21 cellular contexts compared by ENCODE assay signal in the genomic region with DNA sequence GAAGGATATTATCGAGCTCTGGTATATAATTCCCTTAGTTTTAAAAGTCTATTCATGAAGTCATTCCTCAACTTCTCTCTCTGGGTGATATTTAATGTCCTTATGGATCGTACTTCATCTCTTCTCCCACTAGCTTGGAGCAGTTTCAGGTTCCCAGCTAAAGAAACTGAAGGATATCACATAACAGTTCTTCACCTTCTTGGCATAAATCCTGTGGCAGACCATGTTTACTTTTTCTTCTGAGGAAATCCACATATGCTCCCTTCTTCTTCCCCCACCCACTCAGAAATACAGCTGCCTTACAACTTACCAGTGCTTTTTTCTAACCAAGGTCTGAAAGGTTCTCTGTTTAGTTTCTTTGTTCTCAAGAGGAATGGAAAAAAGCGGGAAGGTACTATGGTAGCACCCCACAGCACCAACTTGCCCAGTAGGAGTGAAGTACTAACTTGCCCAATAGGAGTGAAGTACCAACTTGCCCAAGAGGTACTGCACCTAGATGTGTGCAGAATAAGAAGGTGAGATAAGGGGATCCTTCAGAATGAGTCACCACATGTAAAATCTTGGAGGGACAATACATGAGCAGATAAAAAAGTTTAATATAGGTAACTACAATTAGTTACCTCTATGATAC.
"Had no signal": no experiment of that assay in that cellular context is flagged by ENCODE, and none has a peak within 500 bp of the region (broad histone marks: within the 10 kb centered on the region; RNA-seq: fewer than 3 reads in every experiment).

No MANE protein-coding gene starts in this region.

- H3K79me2 ChIP-seq: hepatocyte had no signal

- H3K27me3 Mint-ChIP-seq: activated naive CD4-positive, alpha-beta T cell treated with anti-CD3 and anti-CD28 coated beads, Interleukin-2, amount 50 U/mL, for 24 hours; naive thymus-derived CD8-positive, alpha-beta T cell; stimulated activated naive B cell treated with anti-CD40 and anti-IgM and Interleukin-4, amounts not matched to agents 10 μg/mL and 1 μg/mL and 100 μg/mL, for 72 hours had no signal

- H3K9me3 Mint-ChIP-seq: activated naive CD4-positive, alpha-beta T cell treated with anti-CD3 and anti-CD28 coated beads, Interleukin-2, amount 50 U/mL, for 24 hours; naive thymus-derived CD8-positive, alpha-beta T cell; stimulated activated naive B cell treated with anti-CD40 and anti-IgM and Interleukin-4, amounts not matched to agents 10 μg/mL and 1 μg/mL and 100 μg/mL, for 72 hours; T-helper 2 cell treated with Interferon-gamma antibody and Interleukin-4, amounts not matched to agents 5 μg/mL and 100 μg/mL, for 36 hours had no signal

- H2AFZ ChIP-seq: hepatocyte had no signal

- H3K4me3 Mint-ChIP-seq: activated naive CD4-positive, alpha-beta T cell treated with anti-CD3 and anti-CD28 coated beads, Interleukin-2, amount 50 U/mL, for 24 hours; naive thymus-derived CD8-positive, alpha-beta T cell; stimulated activated naive B cell treated with anti-CD40 and anti-IgM and Interleukin-4, amounts not matched to agents 10 μg/mL and 1 μg/mL and 100 μg/mL, for 72 hours; T-helper 2 cell treated with Interferon-gamma antibody and Interleukin-4, amounts not matched to agents 5 μg/mL and 100 μg/mL, for 36 hours had no signal

- H3K36me3 ChIP-seq: upper lobe of left lung had no signal

- H3K27ac ChIP-seq: coronary artery, hepatocyte, psoas muscle, upper lobe of left lung had no signal

- H3K27ac Mint-ChIP-seq: activated naive CD4-positive, alpha-beta T cell treated with anti-CD3 and anti-CD28 coated beads, Interleukin-2, amount 50 U/mL, for 24 hours; naive thymus-derived CD8-positive, alpha-beta T cell; stimulated activated naive B cell treated with anti-CD40 and anti-IgM and Interleukin-4, amounts not matched to agents 10 μg/mL and 1 μg/mL and 100 μg/mL, for 72 hours; T-helper 2 cell treated with Interferon-gamma antibody and Interleukin-4, amounts not matched to agents 5 μg/mL and 100 μg/mL, for 36 hours had no signal

- DNase-seq: activated effector memory CD4-positive, alpha-beta T cell treated with Interleukin-2 at 50 U/mL for 16 hours; activated T-cell treated with anti-CD3 and anti-CD28 coated beads, Interleukin-2, amount 50 U/mL, for 1 hour; amygdala; caudate nucleus; effector CD4-positive, alpha-beta T cell; mucosa of descending colon; naive thymus-derived CD8-positive, alpha-beta T cell; nucleus accumbens; psoas muscle; stimulated activated CD4-positive, alpha-beta T cell treated with anti-CD3 and anti-CD28 coated beads, Interleukin-2, amount 100 ng/mL, for 24 hours; stimulated activated naive B cell treated with anti-CD40 and anti-IgM and Interleukin-4, amounts not matched to agents 10 μg/mL and 1 μg/mL and 100 μg/mL, for 72 hours; substantia nigra; SW 1271 had no signal

- H3K4me2 ChIP-seq: hepatocyte had no signal

- ATAC-seq: activated CD4-positive, CD25-positive, alpha-beta regulatory T cell treated with anti-CD3 and anti-CD28 coated beads, Interleukin-2, amount 50 U/mL, for 24 hours; mucosa of descending colon; naive thymus-derived CD8-positive, alpha-beta T cell; sciatic nerve; stimulated activated naive B cell treated with anti-CD40 and anti-IgM and Interleukin-4, amounts not matched to agents 10 μg/mL and 1 μg/mL and 100 μg/mL, for 72 hours had no signal

- H3K4me3 ChIP-seq: coronary artery, hepatocyte, mucosa of descending colon, psoas muscle, upper lobe of left lung had no signal

- H3K27me3 ChIP-seq: hepatocyte, upper lobe of left lung had no signal

- FAIRE-seq: endothelial cell of umbilical vein had no signal

- H3K9me3 ChIP-seq: mucosa of descending colon, psoas muscle, upper lobe of left lung had no signal

- H3K4me1 Mint-ChIP-seq: activated naive CD4-positive, alpha-beta T cell treated with anti-CD3 and anti-CD28 coated beads, Interleukin-2, amount 50 U/mL, for 24 hours had no signal
